Comparison of ENCODE assay signal across 11 cellular contexts in the genomic region with DNA sequence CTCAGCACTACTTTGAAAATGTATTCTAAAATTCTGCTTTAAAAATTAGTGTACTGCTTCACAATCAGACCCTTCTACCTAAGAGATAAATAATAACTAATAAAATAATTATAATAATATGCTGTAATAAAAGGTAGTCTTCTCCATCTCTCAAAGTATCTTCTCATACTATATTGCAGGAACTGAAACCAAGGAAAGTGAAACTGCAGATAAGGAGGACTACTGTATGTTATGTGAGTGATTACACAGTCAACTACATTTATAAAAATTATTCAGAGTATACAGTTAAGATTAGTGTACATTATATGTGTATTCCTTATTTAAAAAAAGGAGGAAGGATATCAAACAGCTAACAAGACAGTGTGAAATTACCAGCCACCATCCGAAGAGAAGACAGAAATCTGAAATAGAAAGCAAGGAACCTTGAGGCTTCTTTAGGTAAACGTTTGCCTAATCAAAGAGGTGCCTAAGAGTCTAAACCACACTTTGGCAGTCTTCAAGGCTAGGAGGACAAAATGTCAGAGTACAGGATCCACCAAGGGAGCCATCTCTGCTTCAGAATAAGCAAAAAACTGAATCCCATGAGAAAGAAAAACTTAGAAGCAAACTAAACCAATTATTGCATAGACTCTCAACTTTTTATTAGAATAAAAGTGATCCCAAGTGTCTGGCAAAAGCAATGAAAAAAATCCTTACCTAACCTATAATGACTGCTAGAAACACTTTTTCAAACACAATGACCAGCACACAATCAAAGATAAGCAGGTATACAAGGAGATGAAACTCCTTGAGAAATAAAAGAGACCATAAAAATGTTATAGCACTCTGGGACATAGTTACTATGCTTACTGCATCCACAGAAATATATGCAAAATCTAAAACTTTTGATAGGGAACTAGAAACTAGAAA. TPM values are rescaled to one million over a fixed set of nuclear protein-coding genes. Genes with fewer than 3 reads are reported as not detected.
DNase-seq lines count a peak whose midpoint lies in the region; ATAC-seq and TF ChIP-seq lines count a peak whose summit lies in the region.
"Had no signal": no experiment of that assay in that cellular context is flagged by ENCODE, and none has a peak within 500 bp of the region (broad histone marks: within the 10 kb centered on the region; RNA-seq: fewer than 3 reads in every experiment).

No MANE protein-coding gene starts in this region.

- WGBS in spleen, 5 donors = 23 to 27% (median 25%) methylated on average over 2 of the region's 2 CpGs

- no peaks in the 10 kb centered on the region for H3K9me3 ChIP-seq in spleen

- no peaks in the 10 kb centered on the region for H3K36me3 Mint-ChIP-seq in activated naive CD4-positive, alpha-beta T cell treated with anti-CD3 and anti-CD28 coated beads for 36 hours (ENCODE audit: low read depth)
- H3K36me3 Mint-ChIP-seq in activated naive CD8-positive, alpha-beta T cell = no peaks in the 10 kb centered on the region

- peaks cover 68% of the 10 kb centered on the region for H3K4me1 Mint-ChIP-seq in activated naive CD4-positive, alpha-beta T cell treated with anti-CD3 and anti-CD28 coated beads for 36 hours (ENCODE audit: low read depth)
- H3K4me1 Mint-ChIP-seq in activated naive CD8-positive, alpha-beta T cell (ENCODE audit: low read depth) = peaks cover 54% of the 10 kb centered on the region

- CTCF ChIA-PET in activated naive CD4-positive, alpha-beta T cell treated with anti-CD3 and anti-CD28 coated beads for 36 hours (lab: Charles Lee) = interaction anchor here (1.1 kb wide), 1 partner anchor 152 kb away, joined by 5 read pairs; no protein-coding TSS in a partner anchor

- ATAC-seq in HG03442 (IDR thresholded peaks at IDR 0.05; ENCODE audit: unreplicated experiment) = peak; percentile 31

- peak overlapping the region; percentile 1 to 97 (median 78) for H3K27ac ChIP-seq in spleen
- H3K27ac ChIP-seq: epithelial cell of prostate had no signal

- peaks cover 38 to 100% (median 84%) of the 10 kb centered on the region in 6 donors for H3K4me1 ChIP-seq in spleen

- no peak overlapping the region for H3K27ac Mint-ChIP-seq in activated naive CD4-positive, alpha-beta T cell treated with anti-CD3 and anti-CD28 coated beads for 36 hours
- no peak overlapping the region for H3K27ac Mint-ChIP-seq in activated naive CD8-positive, alpha-beta T cell

- TF ChIP-seq CTCF in spleen (IDR thresholded peaks at IDR 0.05 in 8 of 11, conservative IDR thresholded peaks at IDR 0.05 in 3 of 11) = no peak

- peak overlapping the region in 3 of 8 donors; percentile 3 to 40 (median 8) for H3K4me3 ChIP-seq in spleen

- no peaks in the 10 kb centered on the region for H3K27me3 Mint-ChIP-seq in activated naive CD4-positive, alpha-beta T cell treated with anti-CD3 and anti-CD28 coated beads for 36 hours (ENCODE audit: low read depth)
- H3K27me3 Mint-ChIP-seq in activated naive CD8-positive, alpha-beta T cell = no peaks in the 10 kb centered on the region

- no peak for DNase-seq in activated naive CD4-positive, alpha-beta T cell treated with anti-CD3 and anti-CD28 coated beads for 36 hours
- DNase-seq in activated naive CD4-positive, alpha-beta T cell treated with Interleukin-2 at 50 U/mL for 16 hours = no peak
- DNase-seq in spleen (no peak), NCI-H1436 (lab: John Stamatoyannopoulos, UW) (no peak), cerebellar nuclear complex (lab: John Stamatoyannopoulos, UW) (no peak), epidermal melanocyte (ENCODE audit: insufficient read length, low spot score) (no peak)
- DNase-seq: NCI-H2171; stimulated activated CD4-positive, alpha-beta T cell treated with anti-CD3 and anti-CD28 coated beads, Interleukin-12 subunit alpha, Interleukin-12 subunit beta, amount 100 ng/mL, for 4 hours had no signal

- H3K27me3 ChIP-seq in spleen (replicated peaks in 1 of 7) = no peaks in the 10 kb centered on the region

- peak overlapping the region; percentile 39 for H3K4me3 Mint-ChIP-seq in activated naive CD4-positive, alpha-beta T cell treated with anti-CD3 and anti-CD28 coated beads for 36 hours
- H3K4me3 Mint-ChIP-seq in activated naive CD8-positive, alpha-beta T cell = peak overlapping the region; percentile 57

- H3K9me3 Mint-ChIP-seq in activated naive CD4-positive, alpha-beta T cell treated with anti-CD3 and anti-CD28 coated beads for 36 hours = no peaks in the 10 kb centered on the region
- H3K9me3 Mint-ChIP-seq in activated naive CD8-positive, alpha-beta T cell (ENCODE audit: low read depth) = no peaks in the 10 kb centered on the region

- intact Hi-C loops in activated naive CD4-positive, alpha-beta T cell treated with anti-CD3 and anti-CD28 coated beads for 36 hours (cut with micrococcal nuclease) = no loop called here
- intact Hi-C loops in spleen (cut with DNase I; ENCODE audit: low total_unique reads) = loop anchor here (10.0 kb wide), 1 partner anchor 80 kb away; no protein-coding TSS in a partner anchor

- TF ChIP-seq POLR2A in spleen (IDR thresholded peaks at IDR 0.05) = no peak

- H3K36me3 ChIP-seq in spleen = no peaks in the 10 kb centered on the region

RNA-seq across cellular contexts. Expression of gene USP6NL, which starts 6.5 kb away (rescaled TPM):
- total RNA-seq in activated naive CD4-positive, alpha-beta T cell treated with anti-CD3 and anti-CD28 coated beads for 36 hours = 1 to 10 TPM; 6.9 to 7.5 TPM
- total RNA-seq in spleen = 10 to 100 TPM; 35.4 to 51.7 (median 43.8) TPM
- 10 to 100 TPM; 11.0 to 13.9 (median 13.6) TPM for polyA plus RNA-seq in spleen

Comparison
In these comparisons a context has a peak if more than half of its experiments do, and no peak if none do; other contexts are left out.
1. RNA of gene USP6NL, which starts 6.5 kb away (total RNA-seq): 35.4 to 51.7 TPM in spleen; 6.9 to 7.5 TPM in activated naive CD4-positive, alpha-beta T cell treated with anti-CD3 and anti-CD28 coated beads for 36 hours; every median in the first group is over 4 times any median in the second.